Comparison of ENCODE assay signal across 27 cellular contexts in the genomic region with DNA sequence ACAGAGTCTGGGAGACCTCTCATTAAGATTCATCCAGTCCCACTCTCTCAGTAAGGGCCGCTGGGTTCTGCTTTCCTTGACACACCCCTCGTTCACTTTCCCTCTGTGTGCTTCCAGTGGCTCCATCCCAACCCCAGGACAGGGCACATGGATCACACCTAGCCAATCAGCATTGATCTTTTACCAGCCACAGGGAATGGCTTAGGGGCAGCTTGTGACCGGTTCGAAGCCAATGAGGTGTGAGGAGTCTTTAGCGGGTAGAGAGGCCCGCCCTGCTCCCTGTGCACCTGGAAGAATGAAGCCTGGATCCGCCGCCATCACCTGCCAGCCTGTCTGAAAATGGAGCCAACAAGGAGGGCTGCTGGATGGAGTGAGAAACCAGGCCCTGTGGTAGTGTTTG. TPM values are rescaled to one million over a fixed set of nuclear protein-coding genes. Genes with fewer than 3 reads are reported as not detected.
DNase-seq lines count a peak whose midpoint lies in the region; ATAC-seq, FAIRE-seq and TF ChIP-seq lines count a peak whose summit lies in the region.
"Had no signal": no experiment of that assay in that cellular context is flagged by ENCODE, and none has a peak within 500 bp of the region (broad histone marks: within the 10 kb centered on the region; RNA-seq: fewer than 3 reads in every experiment).

No MANE protein-coding gene starts in this region.

- DNase-seq in NCI-H146 (lab: John Stamatoyannopoulos, UW) (peak; percentile 17), NCI-H146 treated with DMSO at 0.1 percent for 48 hours (lab: John Stamatoyannopoulos, UW; ENCODE audit: unreplicated experiment) (no peak), HepG2 (ENCODE audit: low spot score) (no peak), WERI-Rb-1 (no peak), MG63 (no peak), NCI-H748 treated with DMSO at 0.1 percent for 48 hours (lab: John Stamatoyannopoulos, UW) (no peak)
- DNase-seq: AML-193, DMS 273 treated with DMSO at 0.1 percent for 48 hours, DND-41, GF-D8, GOT3, HFFc6, IMR-90, Karpas-422, NCI-H1092 treated with DMSO at 0.1 percent for 48 hours, NCI-H187, NCI-H2107, NCI-H226, NCI-H524, SHP77 treated with DMSO at 0.1 percent for 48 hours had no signal

- no peak for TF ChIP-seq RAD21 in HepG2 (CRISPR knock-in tag; IDR thresholded peaks at IDR 0.05)

- POLR2A ChIA-PET in HepG2 (lab: Yijun Ruan, JAX) = no interaction called here

- no peaks in the 10 kb centered on the region for H3K36me3 ChIP-seq in HepG2 (replicated peaks in 1 of 2; ENCODE audit: control insufficient read depth in 1 of 2, insufficient read depth in 2 of 2, low read length in 2 of 2)
- H3K36me3 ChIP-seq in WERI-Rb-1 = no peaks in the 10 kb centered on the region
- H3K36me3 ChIP-seq in MG63 = no peaks in the 10 kb centered on the region

- H4K20me1 ChIP-seq in HepG2 (ENCODE audit: insufficient read depth, low read length) = no peaks in the 10 kb centered on the region

- no peak overlapping the region for H3K9ac ChIP-seq in HepG2 (ENCODE audit: insufficient read depth, low read depth, low read length)

- intact Hi-C loops in HepG2 (cut with micrococcal nuclease; ENCODE audit: unreplicated experiment) = no loop called here

- no peak overlapping the region for H2AFZ ChIP-seq in HepG2 (ENCODE audit: low read length)

- H3K79me2 ChIP-seq in HepG2 (ENCODE audit: insufficient read depth, low read length) = no peaks in the 10 kb centered on the region

- no peaks in the 10 kb centered on the region for H3K4me1 ChIP-seq in HepG2 (ENCODE audit: insufficient read depth, low read length)

- H3K27me3 ChIP-seq in HepG2 (ENCODE audit: control insufficient read depth in 1 of 2, insufficient read depth in 2 of 2, low read length in 2 of 2) (peaks cover 0 to 37% of the 10 kb centered on the region in 2 experiments; a peak in 3 of 5 replicates), WERI-Rb-1 (ENCODE audit: insufficient read depth, low read depth, severe bottlenecking) (no peaks in the 10 kb centered on the region), MG63 (no peaks in the 10 kb centered on the region)

- WGBS in HepG2 (ENCODE audit: low lambda C conversion rate) = 53% methylated on average over 8 of the region's 8 CpGs

- TF ChIP-seq POLR2A in HepG2 (IDR thresholded peaks at IDR 0.05; ENCODE audit: insufficient read depth in 1 of 2, low read depth in 2 of 2, low read length in 2 of 2) = no peak

- no peak for TF ChIP-seq EP300 in HepG2 (IDR thresholded peaks at IDR 0.05; ENCODE audit: low read depth in 2 of 2, low read length in 2 of 2)
- no peak for TF ChIP-seq EP300 in HepG2 (CRISPR knock-in tag; IDR thresholded peaks at IDR 0.05; ENCODE audit: borderline replicate concordance)

- in situ Hi-C loops in HepG2 (cut with HindIII; ENCODE audit: extremely low pct_ligation_motif_present, low pct_unique_long_range_greater_than_20kb) = no loop called here

- CTCF ChIA-PET in HepG2 (lab: Yijun Ruan, JAX; ENCODE audit: low intra/inter-chr PET ratio, low total read pairs) = no interaction called here

- no peak for TF ChIP-seq CTCF in HepG2 (CRISPR knock-in tag; IDR thresholded peaks at IDR 0.05)
- no peak for TF ChIP-seq CTCF in WERI-Rb-1 (IDR thresholded peaks at IDR 0.05; ENCODE audit: low read depth, low read length)

- no peak overlapping the region for H3K27ac ChIP-seq in HepG2 (ENCODE audit: extremely low read length, insufficient read depth, low read length)
- no peak overlapping the region for H3K27ac ChIP-seq in WERI-Rb-1
- H3K27ac ChIP-seq: 22Rv1, HL-60 had no signal

- ATAC-seq in SK-N-SH treated with all-trans-retinoic acid at 6 μM for 48 hours (peak; percentile 57), HepG2 (peak; percentile 28), GM21367 (IDR thresholded peaks at IDR 0.05; ENCODE audit: unreplicated experiment) (no peak)

- no peaks in the 10 kb centered on the region for H3K9me3 ChIP-seq in HepG2 (ENCODE audit: low read length)
- H3K9me3 ChIP-seq in WERI-Rb-1 (ENCODE audit: severe bottlenecking) = no peaks in the 10 kb centered on the region
- no peaks in the 10 kb centered on the region for H3K9me3 ChIP-seq in MG63

- FAIRE-seq in HepG2 (lab: Jason Lieb, UNC) = no peak

- H3K4me3 ChIP-seq in HepG2 (replicated peaks in 1 of 3; ENCODE audit: insufficient read depth in 1 of 3, low read depth in 2 of 3, low read length in 3 of 3) (no peak overlapping the region), WERI-Rb-1 (ENCODE audit: low read depth, low read length) (no peak overlapping the region), MG63 (no peak overlapping the region)

- H3K4me2 ChIP-seq in HepG2 (ENCODE audit: low read depth, low read length) = no peak overlapping the region

- BruUV-seq in HepG2 (replicated peaks; lab: Mats Ljungman, UMichigan) = no TSS peak

RNA-seq across cellular contexts. Expression of gene OVOL2, which starts 35.2 kb away (rescaled TPM):
- total RNA-seq in HepG2 (2016; rRNA removed; fragmentation: Illumina TruSeq; extraction: Trizol) = 0.21 and 0.31 TPM in 2 replicates
- total RNA-seq in HepG2 (2016; cell fraction: cytosol; rRNA removed; fragmentation: Illumina TruSeq; extraction: Trizol; ENCODE audit: low read depth) = not detected in 2 replicates
- 0.12 and 0.24 TPM in 2 replicates for total RNA-seq in HepG2 (2016; cell fraction: insoluble cytoplasmic fraction; rRNA removed; fragmentation: Illumina TruSeq; extraction: Trizol)
- 0.19 and 0.28 TPM in 2 replicates for total RNA-seq in HepG2 (2016; cell fraction: membrane; rRNA removed; fragmentation: Illumina TruSeq; extraction: Trizol)
- 0.56 TPM in 1 of 2 replicates, not detected in the other for total RNA-seq in HepG2 (2016; cell fraction: nucleus; rRNA removed; fragmentation: Illumina TruSeq; extraction: Trizol)
- 0.10 and 0.20 TPM in 2 replicates for polyA plus RNA-seq in HepG2 (2011; rRNA removed)
- polyA plus RNA-seq in HepG2 (2011; cell fraction: cytosol; rRNA removed) = 0.07 and 0.13 TPM in 2 replicates
- not detected in 2 replicates for polyA plus RNA-seq in HepG2 (2011; cell fraction: nucleus; rRNA removed)
- 0.09 TPM in 1 of 2 replicates, not detected in the other for polyA plus RNA-seq in HepG2 (2012)
- 0.27 and 0.28 TPM in 2 replicates for polyA plus RNA-seq in HepG2 (2016; cell fraction: cytosol; fragmentation: Illumina TruSeq; extraction: Trizol; ENCODE audit: low read depth)
- polyA plus RNA-seq in HepG2 (2016; cell fraction: insoluble cytoplasmic fraction; fragmentation: Illumina TruSeq; extraction: Trizol; ENCODE audit: low read depth) = 0.20 and 0.25 TPM in 2 replicates
- 0.19 and 0.22 TPM in 2 replicates for polyA plus RNA-seq in HepG2 (2016; cell fraction: membrane; fragmentation: Illumina TruSeq; extraction: Trizol; ENCODE audit: low read depth)
- not detected in 2 replicates for polyA plus RNA-seq in HepG2 (2016; cell fraction: nucleus; fragmentation: Illumina TruSeq; extraction: Trizol; ENCODE audit: insufficient read depth, low read depth)
- polyA minus RNA-seq in HepG2 (2011; rRNA and poly(A)+ RNA removed; ENCODE audit: low replicate concordance) = 0.16 TPM in 1 of 2 replicates, not detected in the other
- not detected in 2 replicates for polyA minus RNA-seq in HepG2 (2011; cell fraction: cytosol; rRNA and poly(A)+ RNA removed)
- not detected in 2 replicates for polyA minus RNA-seq in HepG2 (2011; cell fraction: nucleus; rRNA and poly(A)+ RNA removed)
- not detected in 2 replicates for total RNA-seq in MG63 (2014; rRNA removed; shearing (Covaris generic); ENCODE audit: low replicate concordance)
- total RNA-seq: HFFc6; IMR-90; RPMI7951; T-helper 1 cell treated with Interleukin-12 subunit alpha and Interleukin-12 subunit beta and Interleukin-4 antibody, amounts not matched to agents 30 ng/mL and 1 ng/mL, for 36 hours had no signal
- polyA plus RNA-seq: CD14-positive monocyte, IMR-90 had no signal

RNA-seq across cellular contexts. Expression of gene KAT14, which starts 44.8 kb away (rescaled TPM):
- 15.1 and 15.7 TPM in 2 replicates for total RNA-seq in HepG2 (2016; rRNA removed; fragmentation: Illumina TruSeq; extraction: Trizol)
- 5.6 TPM in 2 replicates for total RNA-seq in HepG2 (2016; cell fraction: cytosol; rRNA removed; fragmentation: Illumina TruSeq; extraction: Trizol; ENCODE audit: low read depth)
- 14.2 and 17.1 TPM in 2 replicates for total RNA-seq in HepG2 (2016; cell fraction: insoluble cytoplasmic fraction; rRNA removed; fragmentation: Illumina TruSeq; extraction: Trizol)
- 9.9 and 11.0 TPM in 2 replicates for total RNA-seq in HepG2 (2016; cell fraction: membrane; rRNA removed; fragmentation: Illumina TruSeq; extraction: Trizol)
- 14.2 and 14.6 TPM in 2 replicates for total RNA-seq in HepG2 (2016; cell fraction: nucleus; rRNA removed; fragmentation: Illumina TruSeq; extraction: Trizol)
- 5.1 and 5.2 TPM in 2 replicates for polyA plus RNA-seq in HepG2 (2011; rRNA removed)
- 4.1 and 6.7 TPM in 2 replicates for polyA plus RNA-seq in HepG2 (2011; cell fraction: cytosol; rRNA removed)
- polyA plus RNA-seq in HepG2 (2011; cell fraction: nucleus; rRNA removed) = 3.2 and 4.8 TPM in 2 replicates
- polyA plus RNA-seq in HepG2 (2012) = 6.8 and 9.0 TPM in 2 replicates
- 1.7 TPM in 2 replicates for polyA plus RNA-seq in HepG2 (2016; cell fraction: cytosol; fragmentation: Illumina TruSeq; extraction: Trizol; ENCODE audit: low read depth)
- 11.6 and 14.7 TPM in 2 replicates for polyA plus RNA-seq in HepG2 (2016; cell fraction: insoluble cytoplasmic fraction; fragmentation: Illumina TruSeq; extraction: Trizol; ENCODE audit: low read depth)
- polyA plus RNA-seq in HepG2 (2016; cell fraction: membrane; fragmentation: Illumina TruSeq; extraction: Trizol; ENCODE audit: low read depth) = 4.8 and 5.6 TPM in 2 replicates
- 11.1 and 13.7 TPM in 2 replicates for polyA plus RNA-seq in HepG2 (2016; cell fraction: nucleus; fragmentation: Illumina TruSeq; extraction: Trizol; ENCODE audit: insufficient read depth, low read depth)
- polyA minus RNA-seq in HepG2 (2011; rRNA and poly(A)+ RNA removed; ENCODE audit: low replicate concordance) = 7.1 and 8.0 TPM in 2 replicates
- 5.6 and 6.2 TPM in 2 replicates for polyA minus RNA-seq in HepG2 (2011; cell fraction: cytosol; rRNA and poly(A)+ RNA removed)
- polyA minus RNA-seq in HepG2 (2011; cell fraction: nucleus; rRNA and poly(A)+ RNA removed) = 16.0 and 22.3 TPM in 2 replicates
- 9.9 and 13.1 TPM in 2 replicates for total RNA-seq in MG63 (2014; rRNA removed; shearing (Covaris generic); ENCODE audit: low replicate concordance)

RNA-seq across cellular contexts. Expression of gene PET117, which starts 44.8 kb away (rescaled TPM):
- total RNA-seq in HepG2 (2016; rRNA removed; fragmentation: Illumina TruSeq; extraction: Trizol) = 48.2 and 52.3 TPM in 2 replicates
- total RNA-seq in HepG2 (2016; cell fraction: cytosol; rRNA removed; fragmentation: Illumina TruSeq; extraction: Trizol; ENCODE audit: low read depth) = 36.6 and 51.2 TPM in 2 replicates
- 45.3 and 47.5 TPM in 2 replicates for total RNA-seq in HepG2 (2016; cell fraction: insoluble cytoplasmic fraction; rRNA removed; fragmentation: Illumina TruSeq; extraction: Trizol)
- total RNA-seq in HepG2 (2016; cell fraction: membrane; rRNA removed; fragmentation: Illumina TruSeq; extraction: Trizol) = 62.1 and 71.3 TPM in 2 replicates
- total RNA-seq in HepG2 (2016; cell fraction: nucleus; rRNA removed; fragmentation: Illumina TruSeq; extraction: Trizol) = 31.5 and 32.3 TPM in 2 replicates
- polyA plus RNA-seq in HepG2 (2011; rRNA removed) = 20.3 and 22.2 TPM in 2 replicates
- 18.4 and 26.3 TPM in 2 replicates for polyA plus RNA-seq in HepG2 (2011; cell fraction: cytosol; rRNA removed)
- 4.6 and 8.3 TPM in 2 replicates for polyA plus RNA-seq in HepG2 (2011; cell fraction: nucleus; rRNA removed)
- 22.3 and 28.9 TPM in 2 replicates for polyA plus RNA-seq in HepG2 (2012)
- 38.8 and 59.8 TPM in 2 replicates for polyA plus RNA-seq in HepG2 (2016; cell fraction: cytosol; fragmentation: Illumina TruSeq; extraction: Trizol; ENCODE audit: low read depth)
- 50.0 and 52.2 TPM in 2 replicates for polyA plus RNA-seq in HepG2 (2016; cell fraction: insoluble cytoplasmic fraction; fragmentation: Illumina TruSeq; extraction: Trizol; ENCODE audit: low read depth)
- polyA plus RNA-seq in HepG2 (2016; cell fraction: membrane; fragmentation: Illumina TruSeq; extraction: Trizol; ENCODE audit: low read depth) = 54.0 and 63.3 TPM in 2 replicates
- 39.0 and 48.6 TPM in 2 replicates for polyA plus RNA-seq in HepG2 (2016; cell fraction: nucleus; fragmentation: Illumina TruSeq; extraction: Trizol; ENCODE audit: insufficient read depth, low read depth)
- polyA minus RNA-seq in HepG2 (2011; rRNA and poly(A)+ RNA removed; ENCODE audit: low replicate concordance) = 1.6 and 3.4 TPM in 2 replicates
- polyA minus RNA-seq in HepG2 (2011; cell fraction: cytosol; rRNA and poly(A)+ RNA removed) = 1.8 and 3.4 TPM in 2 replicates
- polyA minus RNA-seq in HepG2 (2011; cell fraction: nucleus; rRNA and poly(A)+ RNA removed) = 4.8 and 5.1 TPM in 2 replicates
- 7.3 and 12.0 TPM in 2 replicates for total RNA-seq in MG63 (2014; rRNA removed; shearing (Covaris generic); ENCODE audit: low replicate concordance)
